In genomic region chr5:174444791-174445190, GRCh38 we compare ENCODE assay signal across 23 cellular contexts.
"Had no signal": no experiment of that assay in that cellular context is flagged by ENCODE, and none has a peak within 500 bp of the region (broad histone marks: within the 10 kb centered on the region; RNA-seq: fewer than 3 reads in every experiment).

No MANE protein-coding gene starts in this region.

- H3K4me1 Mint-ChIP-seq: memory B cell; naive thymus-derived CD8-positive, alpha-beta T cell; stimulated activated memory B cell treated with anti-CD40 and anti-IgM and Interleukin-4, amounts not matched to agents 10 μg/mL and 1 μg/mL and 100 μg/mL, for 72 hours; stimulated activated naive CD8-positive, alpha-beta T cell treated with anti-CD3 and anti-CD28 coated beads, Interleukin-15, amount 100 ng/mL, for 72 hours had no signal

- H3K36me3 Mint-ChIP-seq: memory B cell; stimulated activated memory B cell treated with anti-CD40 and anti-IgM and Interleukin-4, amounts not matched to agents 10 μg/mL and 1 μg/mL and 100 μg/mL, for 72 hours had no signal

- ATAC-seq: left colon; naive thymus-derived CD8-positive, alpha-beta T cell; pancreas; psoas muscle; right lobe of liver; stimulated activated memory B cell treated with anti-CD40 and anti-IgM and Interleukin-4, amounts not matched to agents 10 μg/mL and 1 μg/mL and 100 μg/mL, for 72 hours; stimulated activated naive CD8-positive, alpha-beta T cell treated with anti-CD3 and anti-CD28 coated beads, Interleukin-15, amount 100 ng/mL, for 72 hours had no signal

- H3K9me3 ChIP-seq: pancreas, psoas muscle, right atrium auricular region, right lobe of liver, upper lobe of left lung, vagina had no signal

- H3K27me3 ChIP-seq: pancreas, right atrium auricular region, right lobe of liver, tibial nerve, upper lobe of left lung, vagina had no signal

- H3K4me3 ChIP-seq: left ventricle myocardium inferior, lung, pancreas, psoas muscle, right atrium auricular region, right lobe of liver, smooth muscle cell, tibial nerve, upper lobe of left lung, vagina had no signal

- H3K27ac Mint-ChIP-seq: memory B cell; naive thymus-derived CD8-positive, alpha-beta T cell; stimulated activated memory B cell treated with anti-CD40 and anti-IgM and Interleukin-4, amounts not matched to agents 10 μg/mL and 1 μg/mL and 100 μg/mL, for 72 hours; stimulated activated naive CD8-positive, alpha-beta T cell treated with anti-CD3 and anti-CD28 coated beads, Interleukin-15, amount 100 ng/mL, for 72 hours had no signal

- H3K4me3 Mint-ChIP-seq: memory B cell; naive thymus-derived CD8-positive, alpha-beta T cell; stimulated activated memory B cell treated with anti-CD40 and anti-IgM and Interleukin-4, amounts not matched to agents 10 μg/mL and 1 μg/mL and 100 μg/mL, for 72 hours; stimulated activated naive CD8-positive, alpha-beta T cell treated with anti-CD3 and anti-CD28 coated beads, Interleukin-15, amount 100 ng/mL, for 72 hours had no signal

- H3K27ac ChIP-seq: left ventricle myocardium inferior, pancreas, psoas muscle, right atrium auricular region, right lobe of liver, tibial nerve, upper lobe of left lung, vagina had no signal

- H3K36me3 ChIP-seq: left ventricle myocardium inferior, pancreas, right atrium auricular region, right lobe of liver, tibial nerve, upper lobe of left lung, vagina had no signal

- DNase-seq: hippocampal formation; kidney; left colon; left ventricle myocardium inferior; naive thymus-derived CD8-positive, alpha-beta T cell; pancreas; psoas muscle; right lobe of liver; stimulated activated CD4-positive, alpha-beta T cell treated with anti-CD3 and anti-CD28 coated beads, Interleukin-1b, Interleukin-23, amount 100 ng/mL, for 48 hours; stimulated activated CD4-positive, alpha-beta T cell treated with anti-CD3 and anti-CD28 coated beads, Interleukin-2, amount 100 ng/mL, for 48 hours; stimulated activated CD4-positive, alpha-beta T cell treated with anti-CD3 and anti-CD28 coated beads, Interleukin-4, amount 100 ng/mL, for 4 hours; stimulated activated CD8-positive, alpha-beta memory T cell treated with anti-CD3 and anti-CD28 coated beads, Interleukin-4, amount 100 ng/mL, for 48 hours; stimulated activated naive CD4-positive, alpha-beta T cell treated with Interleukin-2 at 50 U/mL for 16 hours; stimulated activated naive CD8-positive, alpha-beta T cell treated with anti-CD3 and anti-CD28 coated beads, Interleukin-15, amount 100 ng/mL, for 72 hours; substantia nigra; upper lobe of left lung had no signal

- H3K27me3 Mint-ChIP-seq: stimulated activated memory B cell treated with anti-CD40 and anti-IgM and Interleukin-4, amounts not matched to agents 10 μg/mL and 1 μg/mL and 100 μg/mL, for 72 hours had no signal

- H3K4me1 ChIP-seq: left ventricle myocardium inferior, pancreas, psoas muscle, right atrium auricular region, right lobe of liver, tibial nerve, upper lobe of left lung, vagina had no signal
